ENCODE assay signal across 9 cellular contexts in the genomic region with DNA sequence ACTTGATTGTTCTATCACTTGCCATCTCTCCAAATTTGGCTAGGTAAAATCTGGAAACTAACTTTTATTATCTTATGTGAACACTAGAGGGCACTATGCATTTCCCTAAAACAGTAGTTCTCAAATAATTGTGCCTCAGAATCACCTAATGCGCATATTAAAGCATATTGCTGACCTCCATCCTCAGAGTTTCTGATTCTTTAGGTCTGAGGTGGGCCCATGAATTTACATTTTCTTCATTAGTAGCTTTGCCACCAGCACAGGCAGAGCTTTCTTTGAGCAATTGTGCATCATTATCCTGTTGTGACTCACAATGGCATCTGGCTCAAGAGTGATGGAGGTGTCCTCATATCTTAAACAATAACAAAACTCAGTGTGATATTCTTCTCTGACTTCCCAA. TPM values are rescaled to one million over a fixed set of nuclear protein-coding genes. Genes with fewer than 3 reads are reported as not detected.
DNase-seq lines count a peak whose midpoint lies in the region; ATAC-seq and TF ChIP-seq lines count a peak whose summit lies in the region.
"Had no signal": no experiment of that assay in that cellular context is flagged by ENCODE, and none has a peak within 500 bp of the region (broad histone marks: within the 10 kb centered on the region; RNA-seq: fewer than 3 reads in every experiment).

No MANE protein-coding gene starts in this region.

- H4K20me1 ChIP-seq in SK-N-SH (ENCODE audit: insufficient read depth), result no peaks in the 10 kb centered on the region

- H3K36me3 ChIP-seq in SK-N-SH (replicated peaks in 1 of 2; ENCODE audit: control insufficient read depth in 1 of 2, insufficient read depth in 2 of 2, low read length in 1 of 2), result no peaks in the 10 kb centered on the region
- no peaks in the 10 kb centered on the region for H3K36me3 ChIP-seq in vagina

- H3K9me2 ChIP-seq in SK-N-SH, result no peaks in the 10 kb centered on the region

- POLR2A ChIA-PET in SK-N-SH (lab: Yijun Ruan, JAX), result no interaction called here

- H3K27me3 ChIP-seq in SK-N-SH (ENCODE audit: insufficient read depth), result no peaks in the 10 kb centered on the region
- no peaks in the 10 kb centered on the region for H3K27me3 ChIP-seq in vagina

- H3K4me3 ChIP-seq in SK-N-SH (ENCODE audit: low read depth in 2 of 2, low read length in 1 of 2) (no peak overlapping the region), vagina (no peak overlapping the region)

- peak; percentile 40; the same call in 1 of the 2 replicates for TF ChIP-seq CTCF in GM12874 (IDR thresholded peaks at IDR 0.05; ENCODE audit: insufficient read depth, low read depth, low read length)
- peak; percentile 75 for TF ChIP-seq CTCF in SK-N-SH (IDR thresholded peaks at IDR 0.05)
- no peak for TF ChIP-seq CTCF in vagina (IDR thresholded peaks at IDR 0.05)

- TF ChIP-seq POLR2A in vagina (IDR thresholded peaks at IDR 0.05), result no peak

- 0% methylated on average over 1 of the region's 1 CpG for WGBS in SK-N-SH (ENCODE audit: low lambda C conversion rate)

- no peaks in the 10 kb centered on the region for H3K79me2 ChIP-seq in SK-N-SH (ENCODE audit: insufficient read depth)

- intact Hi-C loops in vagina (cut with DNase I), result no loop called here

- ATAC-seq in HG03520 (IDR thresholded peaks at IDR 0.05; ENCODE audit: unreplicated experiment), result peak; percentile 53
- ATAC-seq in GM21423 (IDR thresholded peaks at IDR 0.05; ENCODE audit: unreplicated experiment), result no peak
- ATAC-seq in activated CD4-positive, CD25-positive, alpha-beta regulatory T cell treated with anti-CD3 and anti-CD28 coated beads, Interleukin-2, amount 50 U/mL, for 24 hours, result no peak

- no peak for TF ChIP-seq EP300 in SK-N-SH (IDR thresholded peaks at IDR 0.05; ENCODE audit: borderline replicate concordance in 1 of 2, low read depth in 1 of 2, low read length in 1 of 2)

- H3K9me3 ChIP-seq in SK-N-SH (no peaks in the 10 kb centered on the region), vagina (no peaks in the 10 kb centered on the region)

- no peak overlapping the region for H2AFZ ChIP-seq in SK-N-SH (ENCODE audit: low read depth)

- H3K4me2 ChIP-seq in SK-N-SH, result no peak overlapping the region

- H3K4me1 ChIP-seq in SK-N-SH (ENCODE audit: control insufficient read depth in 1 of 2, insufficient read depth in 2 of 2, low read depth in 1 of 2, low read length in 1 of 2) (no peaks in the 10 kb centered on the region; a peak in 1 of 4 replicates), vagina (no peaks in the 10 kb centered on the region)

- DNase-seq in SK-N-SH (peak; percentile 11), iPS-NIHi7 (ENCODE audit: extremely low spot score) (peak; percentile 6), vagina (ENCODE audit: extremely low spot score in 2 of 2) (no peak)
- no peak for DNase-seq in activated T-cell treated with anti-CD3 and anti-CD28 coated beads, Interleukin-2, amount 50 U/mL, for 48 hours

- CTCF ChIA-PET in SK-N-SH (lab: Yijun Ruan, JAX), result interaction anchor here (0.8 to 2.2 kb wide), 21 partner anchors 9 to 247 kb away, joined by 3 to 10 read pairs (median 4); a partner anchor contains a TSS

- H3F3A ChIP-seq in SK-N-SH (replicated peaks; ENCODE audit: insufficient read depth), result no peaks in the 10 kb centered on the region

- TF ChIP-seq RAD21 in SK-N-SH (IDR thresholded peaks at IDR 0.05; ENCODE audit: low read length), result peak; percentile 46

- H3K9ac ChIP-seq in SK-N-SH, result no peak overlapping the region

- no peak overlapping the region for H3K27ac ChIP-seq in SK-N-SH (ENCODE audit: low read depth in 2 of 2, low read length in 1 of 2)
- H3K27ac ChIP-seq in vagina, result no peak overlapping the region

TF ChIP-seq in SK-N-SH, 30 proteins besides CTCF, POLR2A, EP300 and RAD21:
- TF ChIP-seq YY1 (IDR thresholded peaks at IDR 0.05; ENCODE audit: low read depth) (no peak), SMC3 (IDR thresholded peaks at IDR 0.05; ENCODE audit: low read depth, low read length) (0 out of 2 replicates have a peak, but pooled peaks have one; percentile 15)

RNA-seq across cellular contexts. Expression of a gene that starts 17.5 kb away (rescaled TPM):
- not detected in 2 replicates for polyA plus RNA-seq in SK-N-SH (2012; rRNA removed)
- polyA plus RNA-seq in SK-N-SH (2012; cell fraction: cytosol; rRNA removed), result 0.01 TPM in 1 of 2 replicates, not detected in the other
- polyA plus RNA-seq in SK-N-SH (2012; cell fraction: nucleus; rRNA removed), result not detected in 2 replicates
- total RNA-seq in vagina, result 2.9 TPM
- total RNA-seq: mononuclear cell had no signal

Comparison
In these comparisons a context has a peak if more than half of its experiments do, and no peak if none do; other contexts are left out.
1. CTCF ChIP-seq: peak in GM12874 (single experiment) and SK-N-SH (single experiment); none in vagina (0 of 3).
2. DNase-seq: peak in SK-N-SH (single experiment) and iPS-NIHi7 (single experiment); none in vagina (0 of 2) and activated T-cell treated with anti-CD3 and anti-CD28 coated beads, Interleukin-2, amount 50 U/mL, for 48 hours (0 of 2).